2 cellular contexts compared by ENCODE assay signal in genomic region chr17:48641541-48642058, GRCh38.
TF ChIP-seq lines count a peak whose summit lies in the region.

No MANE protein-coding gene starts in this region.

TF ChIP-seq in HEK293, 187 proteins besides CTCF, POLR2A, EP300 and RAD21:
- TF ChIP-seq EGR2 (tag by site-specific recombination; IDR thresholded peaks at IDR 0.05; ENCODE audit: low read depth) (peak; percentile 82), ZFHX2 (tag by site-specific recombination; conservative IDR thresholded peaks at IDR 0.05) (peak; percentile 82)
- TF ChIP-seq, protein P1, sequence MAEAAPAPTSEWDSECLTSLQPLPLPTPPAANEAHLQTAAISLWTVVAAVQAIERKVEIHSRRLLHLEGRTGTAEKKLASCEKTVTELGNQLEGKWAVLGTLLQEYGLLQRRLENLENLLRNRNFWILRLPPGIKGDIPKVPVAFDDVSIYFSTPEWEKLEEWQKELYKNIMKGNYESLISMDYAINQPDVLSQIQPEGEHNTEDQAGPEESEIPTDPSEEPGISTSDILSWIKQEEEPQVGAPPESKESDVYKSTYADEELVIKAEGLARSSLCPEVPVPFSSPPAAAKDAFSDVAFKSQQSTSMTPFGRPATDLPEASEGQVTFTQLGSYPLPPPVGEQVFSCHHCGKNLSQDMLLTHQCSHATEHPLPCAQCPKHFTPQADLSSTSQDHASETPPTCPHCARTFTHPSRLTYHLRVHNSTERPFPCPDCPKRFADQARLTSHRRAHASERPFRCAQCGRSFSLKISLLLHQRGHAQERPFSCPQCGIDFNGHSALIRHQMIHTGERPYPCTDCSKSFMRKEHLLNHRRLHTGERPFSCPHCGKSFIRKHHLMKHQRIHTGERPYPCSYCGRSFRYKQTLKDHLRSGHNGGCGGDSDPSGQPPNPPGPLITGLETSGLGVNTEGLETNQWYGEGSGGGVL (tag by site-specific recombination; IDR thresholded peaks at IDR 0.05), result no peak

TF ChIP-seq in GM12878, 131 proteins besides CTCF, POLR2A, EP300 and RAD21:
- TF ChIP-seq HCFC1 (IDR thresholded peaks at IDR 0.05; ENCODE audit: low read length) (no peak), ZBTB4 (CRISPR knock-in tag; IDR thresholded peaks at IDR 0.05) (no peak), RBBP5 (conservative IDR thresholded peaks at IDR 0.05) (no peak), EED (IDR thresholded peaks at IDR 0.05; ENCODE audit: low read depth) (no peak), NR2C2 (IDR thresholded peaks at IDR 0.05; ENCODE audit: borderline replicate concordance, control insufficient read depth, insufficient read length, low read depth) (no peak), PKNOX1 (IDR thresholded peaks at IDR 0.05) (no peak), BCL3 (IDR thresholded peaks at IDR 0.05; ENCODE audit: borderline replicate concordance, insufficient read depth, low read depth, low read length, poor library complexity, severe bottlenecking) (no peak), HDGF (IDR thresholded peaks at IDR 0.05) (no peak), KAT2A (conservative IDR thresholded peaks at IDR 0.05; ENCODE audit: control insufficient read depth, low read depth, low read length) (no peak), ZNF24 (IDR thresholded peaks at IDR 0.05) (no peak), ATF7 (IDR thresholded peaks at IDR 0.05; ENCODE audit: low read depth) (no peak), KLF5 (IDR thresholded peaks at IDR 0.05; ENCODE audit: partially characterized antibody) (no peak), BCL11A (IDR thresholded peaks at IDR 0.05; ENCODE audit: low read depth, low read length) (no peak), NFIC (IDR thresholded peaks at IDR 0.05; ENCODE audit: low read depth, low read length) (no peak), MEF2B (IDR thresholded peaks at IDR 0.05; ENCODE audit: partially characterized antibody, poor library complexity, severe bottlenecking) (no peak)
- TF ChIP-seq, protein P2, sequence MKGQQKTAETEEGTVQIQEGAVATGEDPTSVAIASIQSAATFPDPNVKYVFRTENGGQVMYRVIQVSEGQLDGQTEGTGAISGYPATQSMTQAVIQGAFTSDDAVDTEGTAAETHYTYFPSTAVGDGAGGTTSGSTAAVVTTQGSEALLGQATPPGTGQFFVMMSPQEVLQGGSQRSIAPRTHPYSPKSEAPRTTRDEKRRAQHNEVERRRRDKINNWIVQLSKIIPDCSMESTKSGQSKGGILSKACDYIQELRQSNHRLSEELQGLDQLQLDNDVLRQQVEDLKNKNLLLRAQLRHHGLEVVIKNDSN (IDR thresholded peaks at IDR 0.05; ENCODE audit: borderline replicate concordance, extremely low read length, insufficient read depth, low read depth, low read length), result no peak
- TF ChIP-seq, protein P3, sequence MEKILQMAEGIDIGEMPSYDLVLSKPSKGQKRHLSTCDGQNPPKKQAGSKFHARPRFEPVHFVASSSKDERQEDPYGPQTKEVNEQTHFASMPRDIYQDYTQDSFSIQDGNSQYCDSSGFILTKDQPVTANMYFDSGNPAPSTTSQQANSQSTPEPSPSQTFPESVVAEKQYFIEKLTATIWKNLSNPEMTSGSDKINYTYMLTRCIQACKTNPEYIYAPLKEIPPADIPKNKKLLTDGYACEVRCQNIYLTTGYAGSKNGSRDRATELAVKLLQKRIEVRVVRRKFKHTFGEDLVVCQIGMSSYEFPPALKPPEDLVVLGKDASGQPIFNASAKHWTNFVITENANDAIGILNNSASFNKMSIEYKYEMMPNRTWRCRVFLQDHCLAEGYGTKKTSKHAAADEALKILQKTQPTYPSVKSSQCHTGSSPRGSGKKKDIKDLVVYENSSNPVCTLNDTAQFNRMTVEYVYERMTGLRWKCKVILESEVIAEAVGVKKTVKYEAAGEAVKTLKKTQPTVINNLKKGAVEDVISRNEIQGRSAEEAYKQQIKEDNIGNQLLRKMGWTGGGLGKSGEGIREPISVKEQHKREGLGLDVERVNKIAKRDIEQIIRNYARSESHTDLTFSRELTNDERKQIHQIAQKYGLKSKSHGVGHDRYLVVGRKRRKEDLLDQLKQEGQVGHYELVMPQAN (conservative IDR thresholded peaks at IDR 0.05), result no peak
